Comparison of ENCODE assay signal across 1 cellular context in genomic region chr2:219175486-219175885, GRCh38.
TF ChIP-seq lines count a peak whose summit lies in the region.

No MANE protein-coding gene starts in this region.

TF ChIP-seq in endothelial cell of umbilical vein, 7 proteins besides CTCF, POLR2A, EP300 and RAD21:
- TF ChIP-seq FOS (IDR thresholded peaks at IDR 0.05; ENCODE audit: borderline replicate concordance, insufficient read depth, low read length) (no peak), JUN (IDR thresholded peaks at IDR 0.05; ENCODE audit: borderline replicate concordance, insufficient read depth, insufficient read length, low read depth) (no peak), EZH2 (IDR thresholded peaks at IDR 0.05; ENCODE audit: borderline replicate concordance, low read depth, low read length, severe bottlenecking) (no peak), GATA2 (IDR thresholded peaks at IDR 0.05; ENCODE audit: insufficient read depth, insufficient read length, low read depth, low read length) (no peak)
